Comparison of ENCODE assay signal across 12 cellular contexts in the genomic region with DNA sequence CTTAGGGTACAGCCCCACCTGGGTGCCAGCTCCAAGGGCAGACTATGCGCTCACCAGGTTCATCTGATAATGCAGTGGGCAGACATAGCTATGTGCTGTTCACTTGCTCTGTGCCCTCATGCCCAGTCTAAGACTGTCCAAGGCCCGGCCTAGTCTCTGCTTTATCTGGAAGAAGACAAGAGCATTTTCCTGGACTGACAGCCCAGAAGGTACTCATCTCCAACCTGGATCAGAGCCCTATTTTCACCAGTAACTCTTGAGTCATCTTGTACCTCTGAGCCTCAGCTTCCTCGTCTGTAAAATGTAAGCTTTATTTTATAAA. TPM values are rescaled to one million over a fixed set of nuclear protein-coding genes. Genes with fewer than 3 reads are reported as not detected.
DNase-seq lines count a peak whose midpoint lies in the region; ATAC-seq, FAIRE-seq and TF ChIP-seq lines count a peak whose summit lies in the region.
"Had no signal": no experiment of that assay in that cellular context is flagged by ENCODE, and none has a peak within 500 bp of the region (broad histone marks: within the 10 kb centered on the region; RNA-seq: fewer than 3 reads in every experiment).

No MANE protein-coding gene starts in this region.

- H3K27ac ChIP-seq in effector memory CD4-positive, alpha-beta T cell (ENCODE audit: insufficient read depth, low read length, poor library complexity, severe bottlenecking): peak overlapping the region; percentile 91
- no peak overlapping the region for H3K27ac ChIP-seq in upper lobe of right lung
- H3K27ac ChIP-seq: lower lobe of right lung, RWPE1, thoracic aorta had no signal

- intact Hi-C loops in upper lobe of right lung (cut with DNase I): no loop called here

- H3K9me3 ChIP-seq in effector memory CD4-positive, alpha-beta T cell (ENCODE audit: control insufficient read depth, low read length): no peaks in the 10 kb centered on the region
- H3K9me3 ChIP-seq in upper lobe of right lung: no peaks in the 10 kb centered on the region
- H3K9me3 ChIP-seq: lower lobe of right lung, thoracic aorta had no signal

- no peak for FAIRE-seq in GM12891 (lab: Jason Lieb, UNC)

- TF ChIP-seq CTCF in upper lobe of right lung (IDR thresholded peaks at IDR 0.05): no peak

- peaks cover 60% of the 10 kb centered on the region for H3K4me1 ChIP-seq in effector memory CD4-positive, alpha-beta T cell (ENCODE audit: control insufficient read depth, insufficient read depth, low read length, poor library complexity, severe bottlenecking)
- peaks cover 9% of the 10 kb centered on the region for H3K4me1 ChIP-seq in upper lobe of right lung

- no peaks in the 10 kb centered on the region for H3K27me3 ChIP-seq in effector memory CD4-positive, alpha-beta T cell (replicated peaks; ENCODE audit: control insufficient read depth, insufficient read depth, low read length, poor library complexity, severe bottlenecking)
- no peaks in the 10 kb centered on the region for H3K27me3 ChIP-seq in upper lobe of right lung

- peak; percentile 46 for DNase-seq in stimulated activated CD4-positive, alpha-beta T cell treated with anti-CD3 and anti-CD28 coated beads, Interleukin-15, amount 100 ng/mL, for 24 hours
- no peak for DNase-seq in stimulated activated CD4-positive, alpha-beta T cell treated with anti-CD3 and anti-CD28 coated beads, Interleukin-12 subunit alpha, Interleukin-12 subunit beta, amount 100 ng/mL, for 4 hours
- peak; percentile 65 to 71 for DNase-seq in activated T-cell treated with anti-CD3 and anti-CD28 coated beads, Interleukin-2, amount 50 U/mL, for 48 hours
- DNase-seq in effector memory CD4-positive, alpha-beta T cell: no peak
- DNase-seq in upper lobe of right lung (no peak), MV-4-11 (lab: John Stamatoyannopoulos, UW) (no peak), SKM-1 treated with dmso at 0.1 percent for 144 hours (lab: John Stamatoyannopoulos, UW; ENCODE audit: unreplicated experiment) (no peak), GM12891 (ENCODE audit: insufficient read length, low spot score) (no peak)
- DNase-seq: activated CD4-positive, CD25-positive, alpha-beta regulatory T cell treated with anti-CD3 and anti-CD28 coated beads, Interleukin-2, amount 50 U/mL, for 72 hours; lower lobe of right lung had no signal

- TF ChIP-seq POLR2A in GM12891 (IDR thresholded peaks at IDR 0.05; ENCODE audit: low read depth, low read length): no peak

- peak; percentile 9 for ATAC-seq in upper lobe of right lung

- no peak overlapping the region for H3K4me3 ChIP-seq in effector memory CD4-positive, alpha-beta T cell (ENCODE audit: insufficient read depth, low read depth, low read length, poor library complexity, severe bottlenecking)
- H3K4me3 ChIP-seq in upper lobe of right lung: no peak overlapping the region
- H3K4me3 ChIP-seq: lower lobe of right lung, thoracic aorta had no signal

- no peaks in the 10 kb centered on the region for H3K36me3 ChIP-seq in effector memory CD4-positive, alpha-beta T cell (ENCODE audit: control insufficient read depth, insufficient read depth, low read length)
- no peaks in the 10 kb centered on the region for H3K36me3 ChIP-seq in upper lobe of right lung
- H3K36me3 ChIP-seq: lower lobe of right lung, thoracic aorta had no signal

TF ChIP-seq in GM12891, 5 proteins besides CTCF, POLR2A, EP300 and RAD21:
- TF ChIP-seq POU2F2 (IDR thresholded peaks at IDR 0.05; ENCODE audit: low read depth, low read length) (no peak), SPI1 (IDR thresholded peaks at IDR 0.05; ENCODE audit: low read depth, low read length) (no peak), PAX5 (IDR thresholded peaks at IDR 0.05; ENCODE audit: insufficient read depth, low read length, severe bottlenecking) (no peak), TAF1 (IDR thresholded peaks at IDR 0.05; ENCODE audit: low read depth, low read length) (no peak), POLR2AphosphoS5 (IDR thresholded peaks at IDR 0.05; ENCODE audit: low read depth, low read length) (no peak)

RNA-seq across cellular contexts. Expression of a gene that starts 28.5 kb away (rescaled TPM):
- 12.6 TPM for total RNA-seq in upper lobe of right lung
- polyA plus RNA-seq in GM12891 (2012; ENCODE audit: low read depth, missing spikeins): 0.72 TPM

Comparison
In these comparisons a context has a peak if more than half of its experiments do, and no peak if none do; other contexts are left out.
1. DNase-seq: peak in stimulated activated CD4-positive, alpha-beta T cell treated with anti-CD3 and anti-CD28 coated beads, Interleukin-15, amount 100 ng/mL, for 24 hours (single experiment) and activated T-cell treated with anti-CD3 and anti-CD28 coated beads, Interleukin-2, amount 50 U/mL, for 48 hours (2 of 2); none in stimulated activated CD4-positive, alpha-beta T cell treated with anti-CD3 and anti-CD28 coated beads, Interleukin-12 subunit alpha, Interleukin-12 subunit beta, amount 100 ng/mL, for 4 hours (single experiment), effector memory CD4-positive, alpha-beta T cell (0 of 3), upper lobe of right lung (single experiment), MV-4-11 (single experiment), SKM-1 treated with dmso at 0.1 percent for 144 hours (single experiment) and GM12891 (single experiment).